Comparison of ENCODE assay signal across 10 cellular contexts in genomic region chr2:138504092-138504491, GRCh38. TPM values are rescaled to one million over a fixed set of nuclear protein-coding genes. Genes with fewer than 3 reads are reported as not detected.
DNase-seq lines count a peak whose midpoint lies in the region; ATAC-seq and TF ChIP-seq lines count a peak whose summit lies in the region.
"Had no signal": no experiment of that assay in that cellular context is flagged by ENCODE, and none has a peak within 500 bp of the region (broad histone marks: within the 10 kb centered on the region; RNA-seq: fewer than 3 reads in every experiment).

No MANE protein-coding gene starts in this region.

- H3K9me3 Mint-ChIP-seq in stimulated activated naive CD8-positive, alpha-beta T cell treated with anti-CD3 and anti-CD28 coated beads, Interleukin-15, Interleukin-2, amounts not matched to agents 100 ng/mL and 50 ng/mL, for 24 hours = no peaks in the 10 kb centered on the region
- H3K9me3 Mint-ChIP-seq in mesothelial cell of epicardium = no peaks in the 10 kb centered on the region

- H3K4me1 Mint-ChIP-seq in stimulated activated naive CD8-positive, alpha-beta T cell treated with anti-CD3 and anti-CD28 coated beads, Interleukin-15, Interleukin-2, amounts not matched to agents 100 ng/mL and 50 ng/mL, for 24 hours (ENCODE audit: low read depth) = peaks cover 62% of the 10 kb centered on the region
- H3K4me1 Mint-ChIP-seq in mesothelial cell of epicardium = peaks cover 50% of the 10 kb centered on the region

- intact Hi-C loops in sigmoid colon (cut with DNase I) = loop anchor here (10.0 kb wide), 1 partner anchor 71 kb away; no protein-coding TSS in a partner anchor

- H3K27ac ChIP-seq in caudate nucleus (ENCODE audit: low read depth, low read length) = no peak overlapping the region
- peak overlapping the region in 2 of 4 donors; percentile 90 to 94 for H3K27ac ChIP-seq in sigmoid colon

- H3K36me3 ChIP-seq in adipocyte (ENCODE audit: control insufficient read depth, insufficient read depth, low read length, severe bottlenecking) = no peaks in the 10 kb centered on the region
- H3K36me3 ChIP-seq in sigmoid colon = no peaks in the 10 kb centered on the region

- DNase-seq in stimulated activated naive CD8-positive, alpha-beta T cell treated with anti-CD3 and anti-CD28 coated beads, Interleukin-15, Interleukin-2, amounts not matched to agents 100 U/mL and 50 U/mL, for 24 hours = no peak
- no peak for DNase-seq in adipocyte (ENCODE audit: low read depth)
- DNase-seq in mesothelial cell of epicardium (ENCODE audit: low spot score in 2 of 2, unreplicated experiment in 2 of 2) = no peak
- DNase-seq in caudate nucleus (lab: John Stamatoyannopoulos, UW) = no peak
- DNase-seq in sigmoid colon = no peak
- DNase-seq: left colon; stimulated activated CD4-positive, alpha-beta T cell treated with anti-CD3 and anti-CD28 coated beads, Interleukin-4, amount 100 ng/mL, for 24 hours had no signal

- no peaks in the 10 kb centered on the region for H3K9me3 ChIP-seq in adipocyte (ENCODE audit: control insufficient read depth, low read length)
- H3K9me3 ChIP-seq in sigmoid colon = no peaks in the 10 kb centered on the region

- peak overlapping the region; percentile 95 for H3K4me3 Mint-ChIP-seq in stimulated activated naive CD8-positive, alpha-beta T cell treated with anti-CD3 and anti-CD28 coated beads, Interleukin-15, Interleukin-2, amounts not matched to agents 100 ng/mL and 50 ng/mL, for 24 hours
- H3K4me3 Mint-ChIP-seq in mesothelial cell of epicardium = peak overlapping the region; percentile 99

- peak overlapping the region; percentile 95 for H3K27ac Mint-ChIP-seq in stimulated activated naive CD8-positive, alpha-beta T cell treated with anti-CD3 and anti-CD28 coated beads, Interleukin-15, Interleukin-2, amounts not matched to agents 100 ng/mL and 50 ng/mL, for 24 hours
- H3K27ac Mint-ChIP-seq in mesothelial cell of epicardium = no peak overlapping the region

- peaks cover 4% of the 10 kb centered on the region for H3K36me3 Mint-ChIP-seq in stimulated activated naive CD8-positive, alpha-beta T cell treated with anti-CD3 and anti-CD28 coated beads, Interleukin-15, Interleukin-2, amounts not matched to agents 100 ng/mL and 50 ng/mL, for 24 hours (ENCODE audit: low read depth)
- no peaks in the 10 kb centered on the region for H3K36me3 Mint-ChIP-seq in mesothelial cell of epicardium

- H3K27me3 ChIP-seq in adipocyte (replicated peaks; ENCODE audit: control insufficient read depth, insufficient read depth, low read length) (no peaks in the 10 kb centered on the region), sigmoid colon (no peaks in the 10 kb centered on the region)

- H3K27me3 Mint-ChIP-seq in stimulated activated naive CD8-positive, alpha-beta T cell treated with anti-CD3 and anti-CD28 coated beads, Interleukin-15, Interleukin-2, amounts not matched to agents 100 ng/mL and 50 ng/mL, for 24 hours = no peaks in the 10 kb centered on the region
- H3K27me3 Mint-ChIP-seq in mesothelial cell of epicardium (ENCODE audit: low read depth) = no peaks in the 10 kb centered on the region

- no peak for TF ChIP-seq POLR2A in sigmoid colon (IDR thresholded peaks at IDR 0.05)

- H3K4me1 ChIP-seq in adipocyte (ENCODE audit: control insufficient read depth, insufficient read depth, low read length) (peaks cover 28% of the 10 kb centered on the region), sigmoid colon (peaks cover 0 to 58% (median 43%) of the 10 kb centered on the region in 4 donors)

- ATAC-seq in stimulated activated naive CD8-positive, alpha-beta T cell treated with anti-CD3 and anti-CD28 coated beads, Interleukin-15, Interleukin-2, amounts not matched to agents 100 U/mL and 50 U/mL, for 24 hours = no peak
- no peak for ATAC-seq in GM18907 (IDR thresholded peaks at IDR 0.05; ENCODE audit: unreplicated experiment)
- no peak for ATAC-seq in GM19324 (IDR thresholded peaks at IDR 0.05; ENCODE audit: low FRiP score, unreplicated experiment)
- ATAC-seq: left colon had no signal

- TF ChIP-seq EP300 in sigmoid colon (IDR thresholded peaks at IDR 0.05) = no peak

- H3K9ac ChIP-seq in adipocyte (ENCODE audit: low read length) = peak overlapping the region; percentile 82

- H3K4me3 ChIP-seq in adipocyte (ENCODE audit: low read length) = peak overlapping the region; percentile 86
- peak overlapping the region in 2 of 4 donors; percentile 71 to 98 for H3K4me3 ChIP-seq in sigmoid colon

- no peak for TF ChIP-seq CTCF in mesothelial cell of epicardium (IDR thresholded peaks at IDR 0.05; ENCODE audit: unreplicated experiment)
- TF ChIP-seq CTCF in sigmoid colon (IDR thresholded peaks at IDR 0.05) = no peak

RNA-seq across cellular contexts. Expression of gene SPOPL, which starts 2.5 kb away (rescaled TPM):
- total RNA-seq in mesothelial cell of epicardium (28.7 to 31.0 TPM (median 28.8 TPM) in 3 replicates), sigmoid colon (10 to 100 TPM; 29.1 to 43.3 (median 37.5) TPM)
- polyA plus RNA-seq in sigmoid colon = 10 to 100 TPM in 2 of 3 donors, 1 to 10 TPM in 1; 8.6 to 15.0 (median 14.3) TPM
